Comparison of ENCODE assay signal across 11 cellular contexts in genomic region chr15:75695206-75695605, GRCh38. TPM values are rescaled to one million over a fixed set of nuclear protein-coding genes. Genes with fewer than 3 reads are reported as not detected.
DNase-seq lines count a peak whose midpoint lies in the region; ATAC-seq, FAIRE-seq and TF ChIP-seq lines count a peak whose summit lies in the region.
"Had no signal": no experiment of that assay in that cellular context is flagged by ENCODE, and none has a peak within 500 bp of the region (broad histone marks: within the 10 kb centered on the region; RNA-seq: fewer than 3 reads in every experiment).

No MANE protein-coding gene starts in this region.

- no peak overlapping the region for H2AFZ ChIP-seq in K562 (ENCODE audit: low read depth, low read length)

- FAIRE-seq in K562 (lab: Jason Lieb, UNC) = no peak
- FAIRE-seq: pancreas had no signal

- no peak for TF ChIP-seq EP300 in K562 (IDR thresholded peaks at IDR 0.05; ENCODE audit: low read length)

- H3K36me3 ChIP-seq in BLaER1 treated with 17β-estradiol and CSF1 and Interleukin-3, amounts not matched to agents 10 nM and 100 nM = no peaks in the 10 kb centered on the region
- no peaks in the 10 kb centered on the region for H3K36me3 ChIP-seq in K562 (ENCODE audit: control insufficient read depth, insufficient read depth, low read length)
- H3K36me3 ChIP-seq in naive thymus-derived CD4-positive, alpha-beta T cell (ENCODE audit: control insufficient read depth in 2 of 3, insufficient read depth in 3 of 3, low read length in 3 of 3) = no peaks in the 10 kb centered on the region
- H3K36me3 ChIP-seq: pancreas had no signal

- no peak for TF ChIP-seq RAD21 in K562 (CRISPR knock-in tag; conservative IDR thresholded peaks at IDR 0.05 in 1 of 2, IDR thresholded peaks at IDR 0.05 in 1 of 2)

- no peaks in the 10 kb centered on the region for H3K27me3 Mint-ChIP-seq in osteocyte (ENCODE audit: unreplicated experiment)
- H3K27me3 Mint-ChIP-seq in activated CD4-positive, alpha-beta memory T cell treated with anti-CD3 and anti-CD28 coated beads for 36 hours = peaks cover 5% of the 10 kb centered on the region
- peaks cover 6 to 16% (median 8%) of the 10 kb centered on the region in 5 donors for H3K27me3 Mint-ChIP-seq in naive thymus-derived CD4-positive, alpha-beta T cell

- WGBS in K562 (ENCODE audit: insufficient coverage, low coverage, missing lambda C conversion rate) = 35% methylated on average over 5 of the region's 6 CpGs

- no peaks in the 10 kb centered on the region for H3K9me3 ChIP-seq in BLaER1 treated with 17β-estradiol and CSF1 and Interleukin-3, amounts not matched to agents 10 nM and 100 nM (replicated peaks in 1 of 11)
- H3K9me3 ChIP-seq in K562 (replicated peaks; ENCODE audit: control insufficient read depth, insufficient read depth, low read depth, low read length) = no peaks in the 10 kb centered on the region
- H3K9me3 ChIP-seq in naive thymus-derived CD4-positive, alpha-beta T cell (ENCODE audit: control insufficient read depth in 2 of 3, low read length in 3 of 3) = no peaks in the 10 kb centered on the region
- H3K9me3 ChIP-seq: pancreas had no signal

- H3K4me1 Mint-ChIP-seq in osteocyte (ENCODE audit: unreplicated experiment) = peaks cover 68% of the 10 kb centered on the region
- peaks cover 9% of the 10 kb centered on the region for H3K4me1 Mint-ChIP-seq in activated CD4-positive, alpha-beta memory T cell treated with anti-CD3 and anti-CD28 coated beads for 36 hours (ENCODE audit: low read depth)
- H3K4me1 Mint-ChIP-seq in naive thymus-derived CD4-positive, alpha-beta T cell = peaks cover 8 to 20% (median 15%) of the 10 kb centered on the region in 7 donors

- intact Hi-C loops in K562 (cut with micrococcal nuclease) = no loop called here
- intact Hi-C loops in activated CD4-positive, alpha-beta memory T cell treated with anti-CD3 and anti-CD28 coated beads for 36 hours (cut with micrococcal nuclease) = no loop called here
- intact Hi-C loops in naive thymus-derived CD4-positive, alpha-beta T cell (cut with micrococcal nuclease) = no loop called here

- no peak for ATAC-seq in K562
- no peak for ATAC-seq in naive thymus-derived CD4-positive, alpha-beta T cell
- ATAC-seq: T-helper 17 cell had no signal

- no peak for TF ChIP-seq POLR2A in K562 (conservative IDR thresholded peaks at IDR 0.05)

- no TSS peak for BruUV-seq in K562 (replicated peaks; lab: Mats Ljungman, UMichigan)

- peak overlapping the region; percentile 90 to 100 (median 96) for H3K4me2 ChIP-seq in BLaER1 treated with 17β-estradiol and CSF1 and Interleukin-3, amounts not matched to agents 10 nM and 100 nM
- H3K4me2 ChIP-seq in K562 (ENCODE audit: insufficient read depth, low read length) = peak overlapping the region; percentile 54; the same call in 1 of the 2 replicates

- H3K9me1 ChIP-seq in K562 (ENCODE audit: control insufficient read depth, insufficient read depth, low read length) = no peaks in the 10 kb centered on the region

- H3K27ac ChIP-seq in BLaER1 treated with 17β-estradiol and CSF1 and Interleukin-3, amounts not matched to agents 10 nM and 100 nM = peak overlapping the region in 9 of 11 experiments; percentile 47 to 78 (median 69); a peak in 16 of 22 replicates
- peak overlapping the region; percentile 39; the same call in 1 of the 3 replicates for H3K27ac ChIP-seq in K562 (ENCODE audit: extremely low read depth, low read depth, low read length)
- no peak overlapping the region for H3K27ac ChIP-seq in naive thymus-derived CD4-positive, alpha-beta T cell (ENCODE audit: low read depth, low read length)

- TF ChIP-seq CTCF in GM20000 (IDR thresholded peaks at IDR 0.05; ENCODE audit: extremely low read depth, missing control alignments) (no peak), K562 (IDR thresholded peaks at IDR 0.05 in 2 of 3, conservative IDR thresholded peaks at IDR 0.05 in 1 of 3; ENCODE audit: insufficient read depth in 2 of 3, low read depth in 1 of 3, low read length in 3 of 3) (no peak), osteocyte (IDR thresholded peaks at IDR 0.05) (no peak)

- CTCF ChIA-PET in K562 (lab: Yijun Ruan, JAX; ENCODE audit: low intra/inter-chr PET ratio) = no interaction called here
- CTCF ChIA-PET in activated CD4-positive, alpha-beta memory T cell treated with anti-CD3 and anti-CD28 coated beads for 36 hours (lab: Charles Lee) = no interaction called here
- CTCF ChIA-PET in naive thymus-derived CD4-positive, alpha-beta T cell (lab: Charles Lee) = no interaction called here

- H3K4me3 ChIP-seq in BLaER1 treated with 17β-estradiol and CSF1 and Interleukin-3, amounts not matched to agents 10 nM and 100 nM = peak overlapping the region in 2 of 10 experiments; percentile 10 to 16; a peak in 2 of 20 replicates
- no peak overlapping the region for H3K4me3 ChIP-seq in K562
- H3K4me3 ChIP-seq in naive thymus-derived CD4-positive, alpha-beta T cell (ENCODE audit: low read length) = no peak overlapping the region
- H3K4me3 ChIP-seq: pancreas had no signal

- H3K9ac ChIP-seq in BLaER1 treated with 17β-estradiol and CSF1 and Interleukin-3, amounts not matched to agents 10 nM and 100 nM = peak overlapping the region in 9 of 11 experiments; percentile 35 to 69 (median 58); a peak in 13 of 22 replicates
- 0 out of 4 replicates have a peak overlapping the region, but pooled peaks of 1 of the 2 experiments have one; percentile 29 for H3K9ac ChIP-seq in K562 (ENCODE audit: insufficient read depth in 1 of 2, low read depth in 2 of 2, low read length in 2 of 2)

- H3K4me1 ChIP-seq in BLaER1 treated with 17β-estradiol and CSF1 and Interleukin-3, amounts not matched to agents 10 nM and 100 nM = peaks cover 85 to 98% (median 97%) of the 10 kb centered on the region in 10 experiments
- H3K4me1 ChIP-seq in K562 (replicated peaks in 1 of 2; ENCODE audit: control insufficient read depth in 2 of 2, insufficient read depth in 2 of 2, low read length in 2 of 2) = peaks cover 19 to 44% of the 10 kb centered on the region in 2 experiments
- no peaks in the 10 kb centered on the region for H3K4me1 ChIP-seq in naive thymus-derived CD4-positive, alpha-beta T cell (ENCODE audit: control insufficient read depth in 2 of 2, insufficient read depth in 2 of 2, low read length in 2 of 2)

- H3K36me3 Mint-ChIP-seq in osteocyte (ENCODE audit: unreplicated experiment) = peaks cover 4% of the 10 kb centered on the region
- H3K36me3 Mint-ChIP-seq in activated CD4-positive, alpha-beta memory T cell treated with anti-CD3 and anti-CD28 coated beads for 36 hours = no peaks in the 10 kb centered on the region
- peaks cover 0 to 2% (median 0%) of the 10 kb centered on the region in 5 donors for H3K36me3 Mint-ChIP-seq in naive thymus-derived CD4-positive, alpha-beta T cell

- no peak overlapping the region for H3K4me3 Mint-ChIP-seq in osteocyte (ENCODE audit: unreplicated experiment)
- H3K4me3 Mint-ChIP-seq in activated CD4-positive, alpha-beta memory T cell treated with anti-CD3 and anti-CD28 coated beads for 36 hours = no peak overlapping the region
- H3K4me3 Mint-ChIP-seq in naive thymus-derived CD4-positive, alpha-beta T cell = no peak overlapping the region
- H3K4me3 Mint-ChIP-seq: T-helper 17 cell had no signal

- peaks cover 0 to 14% (median 0%) of the 10 kb centered on the region in 11 experiments; a peak in 7 of 22 replicates for H4K20me1 ChIP-seq in BLaER1 treated with 17β-estradiol and CSF1 and Interleukin-3, amounts not matched to agents 10 nM and 100 nM
- peaks cover 7% of the 10 kb centered on the region; the same call in 1 of the 2 replicates for H4K20me1 ChIP-seq in K562 (replicated peaks; ENCODE audit: control insufficient read depth, insufficient read depth, low read length)

- DNase-seq in GM20000 (ENCODE audit: low spot score) = peak; percentile 67
- DNase-seq in K562 (ENCODE audit: extremely low read depth in 1 of 4, low spot score in 3 of 4) = no peak
- DNase-seq in osteocyte (ENCODE audit: extremely low spot score, unreplicated experiment) = no peak
- no peak for DNase-seq in stimulated activated CD4-positive, alpha-beta T cell treated with anti-CD3 and anti-CD28 coated beads, Interleukin-15, amount 100 ng/mL, for 24 hours
- DNase-seq in T1000 (lab: John Stamatoyannopoulos, UW) = no peak
- DNase-seq in activated CD4-positive, alpha-beta memory T cell treated with anti-CD3 and anti-CD28 coated beads for 36 hours = no peak
- no peak for DNase-seq in naive thymus-derived CD4-positive, alpha-beta T cell
- DNase-seq: NCI-H2227 treated with DMSO at 0.1 percent for 48 hours, T-helper 17 cell had no signal

- H3K9me3 Mint-ChIP-seq in osteocyte (ENCODE audit: unreplicated experiment) = no peaks in the 10 kb centered on the region
- H3K9me3 Mint-ChIP-seq in activated CD4-positive, alpha-beta memory T cell treated with anti-CD3 and anti-CD28 coated beads for 36 hours = no peaks in the 10 kb centered on the region
- peaks cover 0 to 3% (median 0%) of the 10 kb centered on the region in 11 donors for H3K9me3 Mint-ChIP-seq in naive thymus-derived CD4-positive, alpha-beta T cell

- H3K27me3 ChIP-seq in BLaER1 treated with 17β-estradiol and CSF1 and Interleukin-3, amounts not matched to agents 10 nM and 100 nM = peaks cover 0 to 6% (median 0%) of the 10 kb centered on the region in 11 experiments; a peak in 1 of 22 replicates
- peaks cover 0 to 5% of the 10 kb centered on the region in 2 experiments; a peak in 1 of 5 replicates for H3K27me3 ChIP-seq in K562 (ENCODE audit: control insufficient read depth in 2 of 2, insufficient read depth in 2 of 2, low read length in 2 of 2)
- H3K27me3 ChIP-seq in naive thymus-derived CD4-positive, alpha-beta T cell (ENCODE audit: control insufficient read depth in 2 of 2, insufficient read depth in 2 of 2, low read length in 2 of 2) = no peaks in the 10 kb centered on the region
- H3K27me3 ChIP-seq: pancreas had no signal

- in situ Hi-C loops in K562 (cut with MboI) = no loop called here

- no peaks in the 10 kb centered on the region for H3K79me2 ChIP-seq in K562 (ENCODE audit: control insufficient read depth, insufficient read depth, low read length)

- H3K27ac Mint-ChIP-seq in osteocyte (ENCODE audit: unreplicated experiment) = peak overlapping the region; percentile 93
- H3K27ac Mint-ChIP-seq in activated CD4-positive, alpha-beta memory T cell treated with anti-CD3 and anti-CD28 coated beads for 36 hours = no peak overlapping the region
- H3K27ac Mint-ChIP-seq in naive thymus-derived CD4-positive, alpha-beta T cell = peak overlapping the region in 2 of 9 donors; percentile 25 to 43
- H3K27ac Mint-ChIP-seq: T-helper 17 cell had no signal

- POLR2A ChIA-PET in K562 (lab: Yijun Ruan, JAX) = interaction anchor here (0.6 to 1.0 kb wide), 3 partner anchors 19 to 327 kb away, joined by 3 to 4 read pairs (median 4); partner anchors contain the start of gene MAN2C1
- POLR2A ChIA-PET in activated CD4-positive, alpha-beta memory T cell treated with anti-CD3 and anti-CD28 coated beads for 36 hours (lab: Charles Lee) = no interaction called here
- POLR2A ChIA-PET in naive thymus-derived CD4-positive, alpha-beta T cell (lab: Charles Lee) = no interaction called here

RNA-seq across cellular contexts. Expression of gene CSPG4, which starts 17.4 kb away (rescaled TPM):
- total RNA-seq in K562 (2011; cell fraction: chromatin; rRNA removed; ENCODE audit: low replicate concordance) = 0.07 and 1.1 TPM in 2 replicates
- total RNA-seq in K562 (2011; cell fraction: nucleolus; rRNA removed) = 0.39 and 1.2 TPM in 2 replicates
- total RNA-seq in K562 (2011; cell fraction: nucleoplasm; rRNA removed) = 0.22 and 0.23 TPM in 2 replicates
- total RNA-seq in K562 (2014; rRNA removed) (0.08 TPM in 1 of 2 replicates, not detected in the other), K562 (2014; rRNA removed; fragmentation: Illumina TruSeq; extraction: Trizol) (not detected in 2 replicates), K562 (2015; rRNA removed; fragmentation: Illumina TruSeq; extraction: Trizol) (under 0.01 TPM in 1 of 2 replicates, not detected in the other), K562 (2021) (0.07 TPM in 2 replicates), osteocyte (43.3 and 48.1 TPM in 2 replicates)
- polyA plus RNA-seq in K562 (2011; rRNA removed) (0.04 and 0.08 TPM in 2 replicates), K562 (2014; fragmentation: Illumina TruSeq; extraction: Trizol) (0.01 and 0.03 TPM in 2 replicates), K562 (2014; fragmentation: Nextera tagmentation; extraction: Ambion mirVana) (not detected), K562 (2014; rRNA removed) (not detected in 2 replicates)
- polyA plus RNA-seq in K562 (2011; cell fraction: cytosol; rRNA removed) = 0.06 and 0.16 TPM in 2 replicates
- polyA plus RNA-seq in K562 (2011; cell fraction: nucleus; rRNA removed) = 0.21 and 0.73 TPM in 2 replicates
- 0.10 and 0.32 TPM in 2 replicates for polyA plus RNA-seq in K562 (2012)
- polyA minus RNA-seq in K562 (2011; rRNA and poly(A)+ RNA removed) = 0.09 and 0.11 TPM in 2 replicates
- 0.29 and 0.73 TPM in 2 replicates for polyA minus RNA-seq in K562 (2011; cell fraction: cytosol; rRNA and poly(A)+ RNA removed)
- polyA minus RNA-seq in K562 (2011; cell fraction: nucleus; rRNA and poly(A)+ RNA removed) = 0.33 and 0.40 TPM in 2 replicates
- total RNA-seq in activated CD4-positive, alpha-beta memory T cell treated with anti-CD3 and anti-CD28 coated beads for 36 hours = not detected
- not detected for total RNA-seq in naive thymus-derived CD4-positive, alpha-beta T cell
- polyA plus RNA-seq in naive thymus-derived CD4-positive, alpha-beta T cell = not detected

RNA-seq across cellular contexts. Expression of gene SNX33, which starts 47.5 kb away (rescaled TPM):
- 12.7 and 30.2 TPM in 2 replicates for total RNA-seq in K562 (2011; cell fraction: chromatin; rRNA removed; ENCODE audit: low replicate concordance)
- 20.0 and 22.7 TPM in 2 replicates for total RNA-seq in K562 (2011; cell fraction: nucleolus; rRNA removed)
- total RNA-seq in K562 (2011; cell fraction: nucleoplasm; rRNA removed) = 17.2 and 19.9 TPM in 2 replicates
- total RNA-seq in K562 (2014; rRNA removed) = 10.0 and 13.0 TPM in 2 replicates
- total RNA-seq in K562 (2014; rRNA removed; fragmentation: Illumina TruSeq; extraction: Trizol) = 4.3 and 4.7 TPM in 2 replicates
- total RNA-seq in K562 (2015; rRNA removed; fragmentation: Illumina TruSeq; extraction: Trizol) = 8.3 and 8.8 TPM in 2 replicates
- total RNA-seq in K562 (2021) = 14.1 and 14.8 TPM in 2 replicates
- polyA plus RNA-seq in K562 (2011; rRNA removed) = 7.9 and 8.2 TPM in 2 replicates
- polyA plus RNA-seq in K562 (2011; cell fraction: cytosol; rRNA removed) = 9.2 and 11.6 TPM in 2 replicates
- polyA plus RNA-seq in K562 (2011; cell fraction: nucleus; rRNA removed) = 16.8 and 25.3 TPM in 2 replicates
- 11.0 and 16.8 TPM in 2 replicates for polyA plus RNA-seq in K562 (2012)
- 10.1 TPM in 2 replicates for polyA plus RNA-seq in K562 (2014; fragmentation: Illumina TruSeq; extraction: Trizol)
- polyA plus RNA-seq in K562 (2014; fragmentation: Nextera tagmentation; extraction: Ambion mirVana) = 1 to 10 TPM; 1.4 to 1.8 TPM
- polyA plus RNA-seq in K562 (2014; rRNA removed) = 7.5 and 8.3 TPM in 2 replicates
- polyA minus RNA-seq in K562 (2011; rRNA and poly(A)+ RNA removed) = 10.9 and 12.8 TPM in 2 replicates
- polyA minus RNA-seq in K562 (2011; cell fraction: cytosol; rRNA and poly(A)+ RNA removed) = 11.5 and 12.8 TPM in 2 replicates
- 10.5 and 12.7 TPM in 2 replicates for polyA minus RNA-seq in K562 (2011; cell fraction: nucleus; rRNA and poly(A)+ RNA removed)
- 36.3 and 36.7 TPM in 2 replicates for total RNA-seq in osteocyte
- total RNA-seq in activated CD4-positive, alpha-beta memory T cell treated with anti-CD3 and anti-CD28 coated beads for 36 hours = 1 to 10 TPM; 3.0 to 3.2 TPM
- total RNA-seq in naive thymus-derived CD4-positive, alpha-beta T cell = 1 to 10 TPM in 4 of 5 experiments, under 1 TPM in 1; 0.94 to 3.4 (median 1.4) TPM
- polyA plus RNA-seq in naive thymus-derived CD4-positive, alpha-beta T cell = under 1 TPM; 0.13 to 0.22 TPM

RNA-seq across cellular contexts. Expression of gene IMP3, which starts 55.2 kb away (rescaled TPM):
- 30.2 and 42.6 TPM in 2 replicates for total RNA-seq in K562 (2011; cell fraction: chromatin; rRNA removed; ENCODE audit: low replicate concordance)
- 67.6 and 76.2 TPM in 2 replicates for total RNA-seq in K562 (2011; cell fraction: nucleolus; rRNA removed)
- 56.2 and 65.3 TPM in 2 replicates for total RNA-seq in K562 (2011; cell fraction: nucleoplasm; rRNA removed)
- total RNA-seq in K562 (2014; rRNA removed) = 140 and 159 TPM in 2 replicates
- total RNA-seq in K562 (2014; rRNA removed; fragmentation: Illumina TruSeq; extraction: Trizol) = 74.4 and 74.6 TPM in 2 replicates
- 87.6 and 93.6 TPM in 2 replicates for total RNA-seq in K562 (2015; rRNA removed; fragmentation: Illumina TruSeq; extraction: Trizol)
- 113 and 124 TPM in 2 replicates for total RNA-seq in K562 (2021)
- 58.5 and 68.3 TPM in 2 replicates for polyA plus RNA-seq in K562 (2011; rRNA removed)
- 92.2 and 249 TPM in 2 replicates for polyA plus RNA-seq in K562 (2011; cell fraction: cytosol; rRNA removed)
- polyA plus RNA-seq in K562 (2011; cell fraction: nucleus; rRNA removed) = 55.6 and 61.8 TPM in 2 replicates
- polyA plus RNA-seq in K562 (2012) = 84.1 and 118 TPM in 2 replicates
- polyA plus RNA-seq in K562 (2014; fragmentation: Illumina TruSeq; extraction: Trizol) = 44.5 and 47.1 TPM in 2 replicates
- polyA plus RNA-seq in K562 (2014; fragmentation: Nextera tagmentation; extraction: Ambion mirVana) = 10 to 100 TPM; 14.5 to 15.5 TPM
- 160 and 161 TPM in 2 replicates for polyA plus RNA-seq in K562 (2014; rRNA removed)
- polyA minus RNA-seq in K562 (2011; rRNA and poly(A)+ RNA removed) = 15.4 and 19.4 TPM in 2 replicates
- polyA minus RNA-seq in K562 (2011; cell fraction: cytosol; rRNA and poly(A)+ RNA removed) = 32.6 and 34.2 TPM in 2 replicates
- 26.5 and 42.5 TPM in 2 replicates for polyA minus RNA-seq in K562 (2011; cell fraction: nucleus; rRNA and poly(A)+ RNA removed)
- total RNA-seq in osteocyte = 31.9 and 36.5 TPM in 2 replicates
- total RNA-seq in activated CD4-positive, alpha-beta memory T cell treated with anti-CD3 and anti-CD28 coated beads for 36 hours = 10 to 100 TPM; 71.7 to 72.4 TPM
- 100 to 1,000 TPM in 1 of 5 experiments, 10 to 100 TPM in 4; 32.3 to 100 (median 89.5) TPM for total RNA-seq in naive thymus-derived CD4-positive, alpha-beta T cell
- polyA plus RNA-seq in naive thymus-derived CD4-positive, alpha-beta T cell = 100 to 1,000 TPM; 232 to 325 TPM

Comparison
In these comparisons a context has a peak if more than half of its experiments do, and no peak if none do; other contexts are left out.
1. RNA of gene CSPG4, which starts 17.4 kb away (total RNA-seq): 43.3 to 48.1 TPM in osteocyte; not detected in activated CD4-positive, alpha-beta memory T cell treated with anti-CD3 and anti-CD28 coated beads for 36 hours, under 0.01 to 1.2 TPM in K562 and not detected in naive thymus-derived CD4-positive, alpha-beta T cell; every median in the first group is over 10 times any median in the second.